9 cellular contexts compared by ENCODE assay signal in genomic region chr14:104075530-104076151, GRCh38. TPM values are rescaled to one million over a fixed set of nuclear protein-coding genes. Genes with fewer than 3 reads are reported as not detected.
DNase-seq lines count a peak whose midpoint lies in the region; ATAC-seq and TF ChIP-seq lines count a peak whose summit lies in the region.
"Had no signal": no experiment of that assay in that cellular context is flagged by ENCODE, and none has a peak within 500 bp of the region (broad histone marks: within the 10 kb centered on the region; RNA-seq: fewer than 3 reads in every experiment).

No MANE protein-coding gene starts in this region.

- H3K27ac ChIP-seq in AG04450 (ENCODE audit: low read depth, low read length) (no peak overlapping the region), PC-3 (ENCODE audit: low read length) (no peak overlapping the region)
- H3K27ac ChIP-seq: pancreas had no signal

- H3K4me1 ChIP-seq in PC-3 (ENCODE audit: insufficient read depth, low read length), result no peaks in the 10 kb centered on the region; the same call in 1 of the 2 replicates
- H3K4me1 ChIP-seq: pancreas had no signal

- no peak overlapping the region for H3K9ac ChIP-seq in PC-3 (ENCODE audit: low read length)

- H3K79me2 ChIP-seq in PC-3 (ENCODE audit: low read length), result no peaks in the 10 kb centered on the region

- intact Hi-C loops in PC-3 (cut with micrococcal nuclease), result loop anchor here (10.0 kb wide), 2 partner anchors 271 to 569 kb away; no protein-coding TSS in a partner anchor

- ATAC-seq in PC-3, result no peak
- no peak for ATAC-seq in GM21423 (IDR thresholded peaks at IDR 0.05; ENCODE audit: unreplicated experiment)
- ATAC-seq in HG02798 (IDR thresholded peaks at IDR 0.05; ENCODE audit: poor library complexity, unreplicated experiment), result no peak
- ATAC-seq: pancreas had no signal

- no peaks in the 10 kb centered on the region for H3F3A ChIP-seq in PC-3 (ENCODE audit: low read length, unreplicated experiment)

- DNase-seq in AG04450 (ENCODE audit: low read depth, low spot score) (no peak), GDM1 (lab: John Stamatoyannopoulos, UW) (peak; percentile 14), PC-3 (peak; percentile 63), fibroblast of villous mesenchyme (ENCODE audit: low read depth) (no peak), SKM-1 treated with dmso at 0.1 percent for 144 hours (lab: John Stamatoyannopoulos, UW; ENCODE audit: unreplicated experiment) (no peak), activated T-cell treated with anti-CD3 and anti-CD28 coated beads for 4 hours (no peak)
- DNase-seq: pancreas had no signal

- no peaks in the 10 kb centered on the region for H3K36me3 ChIP-seq in PC-3 (ENCODE audit: low read depth, low read length)
- H3K36me3 ChIP-seq: pancreas had no signal

- H2AFZ ChIP-seq in PC-3 (ENCODE audit: low read length), result no peak overlapping the region

- CTCF ChIA-PET in AG04450 (lab: Charles Lee), result interaction anchor here (0.6 to 1.6 kb wide), 8 partner anchors 9 to 565 kb away, joined by 3 to 5 read pairs (median 3); no protein-coding TSS in a partner anchor
- CTCF ChIA-PET in PC-3 (lab: Charles Lee), result interaction anchor here (0.6 to 1.2 kb wide), 6 partner anchors 48 to 267 kb away, joined by 3 to 6 read pairs (median 4); no protein-coding TSS in a partner anchor

- no peaks in the 10 kb centered on the region for H4K20me1 ChIP-seq in PC-3 (ENCODE audit: low read length)

- POLR2A ChIA-PET in AG04450 (lab: Yijun Ruan, JAX), result no interaction called here
- POLR2A ChIA-PET in PC-3 (lab: Charles Lee; ENCODE audit: unreplicated experiment), result interaction anchor here (0.6 kb wide), 1 partner anchor 60 kb away, joined by 5 read pairs; no protein-coding TSS in a partner anchor

- no peaks in the 10 kb centered on the region for H3K9me3 ChIP-seq in AG04450 (ENCODE audit: control insufficient read depth, insufficient read depth, low read length)
- no peaks in the 10 kb centered on the region; the same call in 1 of the 2 replicates for H3K9me3 ChIP-seq in PC-3 (ENCODE audit: low read length)
- H3K9me3 ChIP-seq: pancreas had no signal

- no peak overlapping the region for H3K4me3 ChIP-seq in AG04450 (ENCODE audit: low read depth, low read length)
- H3K4me3 ChIP-seq in PC-3 (ENCODE audit: low read length), result no peak overlapping the region
- H3K4me3 ChIP-seq in fibroblast of villous mesenchyme (ENCODE audit: low read depth, low read length), result no peak overlapping the region
- H3K4me3 ChIP-seq: pancreas had no signal

- H3K9me2 ChIP-seq in PC-3 (replicated peaks; ENCODE audit: low read length), result no peaks in the 10 kb centered on the region

- H3K27me3 ChIP-seq in AG04450 (ENCODE audit: control insufficient read depth, insufficient read depth, low read length) (no peaks in the 10 kb centered on the region), PC-3 (ENCODE audit: low read length) (no peaks in the 10 kb centered on the region)
- H3K27me3 ChIP-seq: pancreas had no signal

- no TSS peak for BruUV-seq in PC-3 (replicated peaks; lab: Mats Ljungman, UMichigan)

- H3K4me2 ChIP-seq in PC-3 (ENCODE audit: low read length), result no peak overlapping the region

- peak; percentile 35 for TF ChIP-seq CTCF in AG04450 (IDR thresholded peaks at IDR 0.05; ENCODE audit: low read depth, low read length)
- TF ChIP-seq CTCF in PC-3 (conservative IDR thresholded peaks at IDR 0.05; ENCODE audit: low read depth, low read length), result peak; percentile 84
- peak; percentile 46 for TF ChIP-seq CTCF in fibroblast of villous mesenchyme (IDR thresholded peaks at IDR 0.05; ENCODE audit: insufficient read depth, low read depth, low read length)

RNA-seq across cellular contexts. Expression of gene ASPG, which starts 9.9 kb away (rescaled TPM):
- polyA plus RNA-seq in AG04450 (2011; rRNA removed), result not detected in 2 replicates
- polyA minus RNA-seq in AG04450 (2011; rRNA and poly(A)+ RNA removed), result not detected in 2 replicates
- total RNA-seq in PC-3 (2014; rRNA removed) (0.22 TPM in 1 of 2 replicates, not detected in the other), fibroblast of villous mesenchyme (not detected in 2 replicates)

Comparison
In these comparisons a context has a peak if more than half of its experiments do, and no peak if none do; other contexts are left out.
1. DNase-seq: peak in GDM1 (single experiment) and PC-3 (single experiment); none in AG04450 (single experiment), fibroblast of villous mesenchyme (single experiment), SKM-1 treated with dmso at 0.1 percent for 144 hours (single experiment) and activated T-cell treated with anti-CD3 and anti-CD28 coated beads for 4 hours (single experiment).
2. Peak in every context shown above with its lines, with median percentiles within 50 percentile points of each other: CTCF ChIP-seq.